In the genomic region with DNA sequence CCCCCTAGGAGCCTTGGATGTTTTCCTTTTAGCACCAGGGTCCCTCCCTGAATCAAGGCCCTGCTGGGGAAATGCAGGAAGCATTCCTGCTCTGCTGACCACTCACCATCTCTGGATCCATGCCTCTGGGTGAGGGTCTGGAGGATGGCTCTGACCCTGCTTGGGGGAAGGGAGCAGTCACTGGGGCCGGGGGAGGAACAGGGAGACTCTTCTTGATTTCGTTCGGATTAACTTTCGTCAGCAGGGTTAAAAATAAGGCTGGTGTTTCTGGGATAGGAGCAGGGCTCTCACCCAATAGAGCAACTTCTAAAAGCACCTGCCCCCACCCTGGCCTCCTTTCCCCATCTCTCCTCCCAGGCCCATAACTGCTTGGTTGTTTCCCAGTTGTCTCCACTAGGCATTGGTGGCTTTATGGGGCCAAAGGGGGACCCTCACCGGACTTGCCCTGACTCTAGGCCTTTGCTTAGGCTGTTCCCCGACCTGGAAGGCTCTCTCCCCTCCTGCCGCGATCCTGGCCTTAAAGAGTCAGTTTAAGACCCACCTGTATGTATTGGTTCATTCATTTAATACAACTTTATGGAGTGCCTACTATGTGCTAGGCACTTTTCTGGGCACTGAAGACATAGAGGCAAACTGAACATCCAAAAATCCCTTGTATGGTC, we compare ENCODE assay signal across 18 cellular contexts.
A peak's percentile ranks its signal among the peaks of the same experiment; 100 is the strongest.
DNase-seq lines count a peak whose midpoint lies in the region; ATAC-seq and TF ChIP-seq lines count a peak whose summit lies in the region.
"Had no signal": no experiment of that assay in that cellular context is flagged by ENCODE, and none has a peak within 500 bp of the region (broad histone marks: within the 10 kb centered on the region; RNA-seq: fewer than 3 reads in every experiment).

No MANE protein-coding gene starts in this region.

- H3F3A ChIP-seq in GM23338 (replicated peaks; ENCODE audit: low read depth), result no peaks in the 10 kb centered on the region

- H3K27ac ChIP-seq in GM23338 (ENCODE audit: low read depth) (no peak overlapping the region), gastroesophageal sphincter (peak overlapping the region; percentile 13 to 77 (median 73)), mesodermal cell (ENCODE audit: low read depth, low read length, severe bottlenecking) (peak overlapping the region; percentile 58), skeletal muscle tissue (ENCODE audit: low read depth, low read length) (peak overlapping the region; percentile 67)
- H3K27ac ChIP-seq in CD4-positive, alpha-beta T cell (ENCODE audit: low read depth, low read length), result no peak overlapping the region
- H3K27ac ChIP-seq: KMS-11, SJSA1 had no signal

- TF ChIP-seq EP300 in gastroesophageal sphincter (IDR thresholded peaks at IDR 0.05), result no peak

- no peak overlapping the region for H3K4me2 ChIP-seq in GM23338
- H3K4me2 ChIP-seq: KMS-11 had no signal

- TF ChIP-seq CTCF in GM23338 (conservative IDR thresholded peaks at IDR 0.05; ENCODE audit: low read depth in 2 of 2) (no peak), gastroesophageal sphincter (IDR thresholded peaks at IDR 0.05) (no peak)
- no peak for TF ChIP-seq CTCF in CD4-positive, alpha-beta T cell (IDR thresholded peaks at IDR 0.05)

- H3K4me3 ChIP-seq in GM23338 (no peak overlapping the region), gastroesophageal sphincter (no peak overlapping the region), mesodermal cell (ENCODE audit: extremely low read depth, insufficient read depth, low read length, poor library complexity, severe bottlenecking) (no peak overlapping the region), skeletal muscle tissue (ENCODE audit: low read length in 3 of 3) (peak overlapping the region; percentile 45 to 69 (median 45))
- H3K4me3 ChIP-seq: SJSA1 had no signal

- no peak for TF ChIP-seq POLR2A in gastroesophageal sphincter (IDR thresholded peaks at IDR 0.05)

- H4K20me1 ChIP-seq in GM23338 (replicated peaks; ENCODE audit: insufficient read depth), result no peaks in the 10 kb centered on the region

- H3K27me3 Mint-ChIP-seq in GM23338 (ENCODE audit: insufficient read depth, low read depth, poor library complexity), result peaks cover 6% of the 10 kb centered on the region
- peaks cover 28% of the 10 kb centered on the region for H3K27me3 Mint-ChIP-seq in CD4-positive, alpha-beta T cell

- peak overlapping the region; percentile 91 for H2AFZ ChIP-seq in GM23338

- H3K36me3 Mint-ChIP-seq in GM23338 (ENCODE audit: low read depth), result no peaks in the 10 kb centered on the region
- H3K36me3 Mint-ChIP-seq in CD4-positive, alpha-beta T cell (ENCODE audit: low read depth), result no peaks in the 10 kb centered on the region

- no peaks in the 10 kb centered on the region for H3K9me3 Mint-ChIP-seq in GM23338
- H3K9me3 Mint-ChIP-seq in CD4-positive, alpha-beta T cell, result no peaks in the 10 kb centered on the region

- ATAC-seq in GM23338 (no peak; the same call in 2 of the 3 replicates), gastroesophageal sphincter (peak; percentile 34), sciatic nerve (no peak), GM19035 (IDR thresholded peaks at IDR 0.05; ENCODE audit: unreplicated experiment) (no peak)
- ATAC-seq in CD4-positive, alpha-beta T cell (ENCODE audit: poor library complexity), result no peak

- intact Hi-C loops in sciatic nerve (cut with DNase I), result no loop called here
- intact Hi-C loops in CD4-positive, alpha-beta T cell (cut with DNase I, micrococcal nuclease), result no loop called here

- peak overlapping the region; percentile 66 to 76 (median 76) for H3K9ac ChIP-seq in skeletal muscle tissue (ENCODE audit: low read depth in 1 of 3, low read length in 3 of 3)
- H3K9ac ChIP-seq: KMS-11 had no signal

- CTCF ChIA-PET in CD4-positive, alpha-beta T cell (lab: Charles Lee), result no interaction called here

- H3K27ac Mint-ChIP-seq in GM23338, result no peak overlapping the region
- H3K27ac Mint-ChIP-seq in CD4-positive, alpha-beta T cell, result no peak overlapping the region

- no peaks in the 10 kb centered on the region for H3K79me2 ChIP-seq in GM23338 (replicated peaks; ENCODE audit: insufficient read depth)

- no peaks in the 10 kb centered on the region for H3K9me2 ChIP-seq in GM23338 (ENCODE audit: insufficient read depth)

- H3K36me3 ChIP-seq in GM23338 (ENCODE audit: insufficient read depth) (no peaks in the 10 kb centered on the region), gastroesophageal sphincter (no peaks in the 10 kb centered on the region), mesodermal cell (ENCODE audit: control insufficient read depth, insufficient read depth, low read length) (peaks cover 3% of the 10 kb centered on the region), skeletal muscle tissue (ENCODE audit: control insufficient read depth in 3 of 3, insufficient read depth in 3 of 3, low read length in 3 of 3) (peaks cover 0 to 4% (median 2%) of the 10 kb centered on the region in 3 donors)
- H3K36me3 ChIP-seq: SJSA1 had no signal

- no peak overlapping the region for H3K4me3 Mint-ChIP-seq in GM23338
- no peak overlapping the region for H3K4me3 Mint-ChIP-seq in CD4-positive, alpha-beta T cell

- DNase-seq in GM23338 (ENCODE audit: low spot score), result no peak
- no peak for DNase-seq in KG1 (lab: John Stamatoyannopoulos, UW)
- no peak for DNase-seq in sciatic nerve (ENCODE audit: low spot score)
- DNase-seq in CD4-positive, alpha-beta T cell, result no peak
- DNase-seq: DND-41, GOT3, NCI-H1436 treated with DMSO at 0.1 percent for 48 hours, NCI-H2029 treated with DMSO at 0.1 percent for 48 hours, NCI-H2171 treated with DMSO at 0.1 percent for 48 hours, NCI-H446 treated with DMSO at 0.1 percent for 48 hours, NCI-H748 treated with DMSO at 0.1 percent for 48 hours, OCI-M1 had no signal

- no peaks in the 10 kb centered on the region for H3K9me3 ChIP-seq in gastroesophageal sphincter
- no peaks in the 10 kb centered on the region for H3K9me3 ChIP-seq in mesodermal cell (ENCODE audit: control insufficient read depth, low read length)
- no peaks in the 10 kb centered on the region for H3K9me3 ChIP-seq in skeletal muscle tissue (ENCODE audit: control insufficient read depth in 3 of 3, low read length in 3 of 3)
- H3K9me3 ChIP-seq in CD4-positive, alpha-beta T cell (ENCODE audit: control insufficient read depth, low read length), result no peaks in the 10 kb centered on the region
- H3K9me3 ChIP-seq: SJSA1 had no signal

- POLR2A ChIA-PET in CD4-positive, alpha-beta T cell (lab: Charles Lee), result no interaction called here

- H3K4me1 ChIP-seq in GM23338 (ENCODE audit: insufficient read depth), result no peaks in the 10 kb centered on the region
- H3K4me1 ChIP-seq in gastroesophageal sphincter, result peaks cover 5 to 73% (median 7%) of the 10 kb centered on the region in 3 donors
- peaks cover 5% of the 10 kb centered on the region for H3K4me1 ChIP-seq in mesodermal cell (ENCODE audit: control insufficient read depth, insufficient read depth, low read length, poor library complexity, severe bottlenecking)
- H3K4me1 ChIP-seq in skeletal muscle tissue (ENCODE audit: control insufficient read depth in 3 of 3, insufficient read depth in 3 of 3, low read length in 3 of 3), result peaks cover 48 to 55% (median 52%) of the 10 kb centered on the region in 3 donors
- H3K4me1 ChIP-seq: SJSA1 had no signal

- 52 to 58% methylated on average over 3 to 4 of the region's 8 CpGs for WGBS in gastroesophageal sphincter (ENCODE audit: low coverage in 1 of 2), 2 donors
- WGBS in mesodermal cell (ENCODE audit: insufficient coverage in 2 of 2), 2 experiments, result 80 to 93% methylated on average over 2 of the region's 8 CpGs

- peaks cover 2% of the 10 kb centered on the region; the same call in 2 of the 3 replicates for H3K4me1 Mint-ChIP-seq in GM23338
- no peaks in the 10 kb centered on the region for H3K4me1 Mint-ChIP-seq in CD4-positive, alpha-beta T cell (ENCODE audit: low read depth)

- no peaks in the 10 kb centered on the region for H3K27me3 ChIP-seq in GM23338 (ENCODE audit: insufficient read depth)
- H3K27me3 ChIP-seq in gastroesophageal sphincter, result no peaks in the 10 kb centered on the region
- H3K27me3 ChIP-seq in skeletal muscle tissue (ENCODE audit: control insufficient read depth in 3 of 3, insufficient read depth in 3 of 3, low read length in 3 of 3), result no peaks in the 10 kb centered on the region
- peaks cover 4% of the 10 kb centered on the region for H3K27me3 ChIP-seq in CD4-positive, alpha-beta T cell (ENCODE audit: control insufficient read depth, insufficient read depth, low read length)
- H3K27me3 ChIP-seq: SJSA1 had no signal

TF ChIP-seq in GM23338, 12 proteins besides CTCF, POLR2A, EP300 and RAD21 (continues in another document):
- TF ChIP-seq NANOG (IDR thresholded peaks at IDR 0.05; ENCODE audit: borderline replicate concordance) (no peak), POLR2AphosphoS5 (IDR thresholded peaks at IDR 0.05; ENCODE audit: low read depth) (no peak), ZNF114 (CRISPR knock-in tag; IDR thresholded peaks at IDR 0.05) (no peak)
- TF ChIP-seq, protein P1, sequence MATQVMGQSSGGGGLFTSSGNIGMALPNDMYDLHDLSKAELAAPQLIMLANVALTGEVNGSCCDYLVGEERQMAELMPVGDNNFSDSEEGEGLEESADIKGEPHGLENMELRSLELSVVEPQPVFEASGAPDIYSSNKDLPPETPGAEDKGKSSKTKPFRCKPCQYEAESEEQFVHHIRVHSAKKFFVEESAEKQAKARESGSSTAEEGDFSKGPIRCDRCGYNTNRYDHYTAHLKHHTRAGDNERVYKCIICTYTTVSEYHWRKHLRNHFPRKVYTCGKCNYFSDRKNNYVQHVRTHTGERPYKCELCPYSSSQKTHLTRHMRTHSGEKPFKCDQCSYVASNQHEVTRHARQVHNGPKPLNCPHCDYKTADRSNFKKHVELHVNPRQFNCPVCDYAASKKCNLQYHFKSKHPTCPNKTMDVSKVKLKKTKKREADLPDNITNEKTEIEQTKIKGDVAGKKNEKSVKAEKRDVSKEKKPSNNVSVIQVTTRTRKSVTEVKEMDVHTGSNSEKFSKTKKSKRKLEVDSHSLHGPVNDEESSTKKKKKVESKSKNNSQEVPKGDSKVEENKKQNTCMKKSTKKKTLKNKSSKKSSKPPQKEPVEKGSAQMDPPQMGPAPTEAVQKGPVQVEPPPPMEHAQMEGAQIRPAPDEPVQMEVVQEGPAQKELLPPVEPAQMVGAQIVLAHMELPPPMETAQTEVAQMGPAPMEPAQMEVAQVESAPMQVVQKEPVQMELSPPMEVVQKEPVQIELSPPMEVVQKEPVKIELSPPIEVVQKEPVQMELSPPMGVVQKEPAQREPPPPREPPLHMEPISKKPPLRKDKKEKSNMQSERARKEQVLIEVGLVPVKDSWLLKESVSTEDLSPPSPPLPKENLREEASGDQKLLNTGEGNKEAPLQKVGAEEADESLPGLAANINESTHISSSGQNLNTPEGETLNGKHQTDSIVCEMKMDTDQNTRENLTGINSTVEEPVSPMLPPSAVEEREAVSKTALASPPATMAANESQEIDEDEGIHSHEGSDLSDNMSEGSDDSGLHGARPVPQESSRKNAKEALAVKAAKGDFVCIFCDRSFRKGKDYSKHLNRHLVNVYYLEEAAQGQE (IDR thresholded peaks at IDR 0.05; ENCODE audit: unreplicated experiment), result no peak

Comparison
In these comparisons a context has a peak if more than half of its experiments do, and no peak if none do; other contexts are left out.
1. H3K27ac ChIP-seq: peak in gastroesophageal sphincter (4 of 4), mesodermal cell (single experiment) and skeletal muscle tissue (single experiment); none in GM23338 (single experiment) and CD4-positive, alpha-beta T cell (single experiment).
2. H3K4me3 ChIP-seq: peak in skeletal muscle tissue (3 of 3); none in GM23338 (single experiment), gastroesophageal sphincter (0 of 2) and mesodermal cell (single experiment).